8 cellular contexts compared by ENCODE assay signal in the genomic region with DNA sequence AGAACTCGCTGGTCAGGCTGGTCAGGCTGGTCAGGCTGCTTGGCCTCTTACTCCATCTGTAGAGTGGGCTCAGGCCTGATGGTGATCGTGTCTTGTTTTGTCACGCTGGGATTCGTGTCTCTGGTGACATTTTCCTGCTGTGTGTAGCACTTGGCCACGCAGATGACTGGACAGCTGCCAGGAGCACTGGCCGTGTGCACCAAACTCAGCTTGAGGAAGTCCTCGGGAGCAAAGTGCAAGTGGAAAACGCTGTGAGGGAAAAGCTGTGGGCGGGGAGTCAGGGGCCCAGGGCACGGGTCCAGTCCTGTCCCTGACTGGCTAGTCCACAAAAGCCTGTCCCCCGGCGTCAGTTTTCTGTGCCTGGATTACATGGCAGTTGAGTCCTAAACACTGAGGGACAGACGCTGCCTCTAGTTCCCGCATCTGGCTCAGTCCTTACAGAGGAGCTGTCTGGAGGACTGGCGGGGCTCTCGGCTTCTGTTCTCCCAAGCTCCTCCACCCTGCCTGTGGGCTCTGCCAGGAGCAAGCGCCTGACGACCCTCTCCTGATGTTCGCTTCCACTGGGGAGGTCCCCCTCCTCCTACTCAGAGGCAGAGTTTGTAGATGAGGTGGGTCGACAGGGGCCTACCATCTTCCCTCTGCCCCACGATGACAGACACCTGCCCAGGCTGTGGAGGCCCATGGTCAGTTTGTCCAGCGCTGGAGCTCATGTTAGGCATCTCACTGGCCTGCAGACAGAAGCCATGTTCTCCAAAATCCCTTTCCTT. TPM values are rescaled to one million over a fixed set of nuclear protein-coding genes. Genes with fewer than 3 reads are reported as not detected.
DNase-seq lines count a peak whose midpoint lies in the region; ATAC-seq and TF ChIP-seq lines count a peak whose summit lies in the region.

No MANE protein-coding gene starts in this region.

- peak overlapping the region; percentile 54 to 99 (median 95); a peak in 19 of 22 replicates for H3K4me2 ChIP-seq in BLaER1 treated with 17β-estradiol and CSF1 and Interleukin-3, amounts not matched to agents 10 nM and 100 nM

- 31 to 37% methylated on average over 19 to 22 of the region's 22 CpGs for WGBS in lower leg skin, 2 donors

- H3K4me3 ChIP-seq in BLaER1 treated with 17β-estradiol and CSF1 and Interleukin-3, amounts not matched to agents 10 nM and 100 nM = peak overlapping the region in 4 of 10 experiments; percentile 31 to 66 (median 62); a peak in 3 of 20 replicates
- H3K4me3 ChIP-seq in breast epithelium = peak overlapping the region; percentile 50 to 73 (median 57)
- H3K4me3 ChIP-seq in lower leg skin (ENCODE audit: low read depth, poor library complexity, severe bottlenecking) = no peak overlapping the region

- ATAC-seq in GM21717 (IDR thresholded peaks at IDR 0.05; ENCODE audit: unreplicated experiment) = no peak

- no peaks in the 10 kb centered on the region for H3K27me3 ChIP-seq in BLaER1 treated with 17β-estradiol and CSF1 and Interleukin-3, amounts not matched to agents 10 nM and 100 nM
- H3K27me3 ChIP-seq in breast epithelium = no peaks in the 10 kb centered on the region

- no peaks in the 10 kb centered on the region for H3K36me3 ChIP-seq in BLaER1 treated with 17β-estradiol and CSF1 and Interleukin-3, amounts not matched to agents 10 nM and 100 nM
- no peaks in the 10 kb centered on the region for H3K36me3 ChIP-seq in breast epithelium

- no peak overlapping the region for H3K27ac ChIP-seq in BLaER1 treated with 17β-estradiol and CSF1 and Interleukin-3, amounts not matched to agents 10 nM and 100 nM
- peak overlapping the region; percentile 76 to 78 for H3K27ac ChIP-seq in breast epithelium
- H3K27ac ChIP-seq in substantia nigra (ENCODE audit: low read depth, low read length, poor library complexity, severe bottlenecking) = peak overlapping the region; percentile 83

- peaks cover 20 to 35% (median 26%) of the 10 kb centered on the region in 10 experiments for H3K4me1 ChIP-seq in BLaER1 treated with 17β-estradiol and CSF1 and Interleukin-3, amounts not matched to agents 10 nM and 100 nM
- H3K4me1 ChIP-seq in breast epithelium = no peaks in the 10 kb centered on the region

- H3K9ac ChIP-seq in BLaER1 treated with 17β-estradiol and CSF1 and Interleukin-3, amounts not matched to agents 10 nM and 100 nM = peak overlapping the region in 1 of 11 experiments; percentile 26; a peak in 1 of 22 replicates

- TF ChIP-seq POLR2A in breast epithelium (IDR thresholded peaks at IDR 0.05) (no peak), lower leg skin (IDR thresholded peaks at IDR 0.05) (no peak)

- intact Hi-C loops in breast epithelium (cut with DNase I; ENCODE audit: low total_unique reads) = no loop called here
- intact Hi-C loops in lower leg skin (cut with DNase I; ENCODE audit: low total_unique reads) = no loop called here

- TF ChIP-seq CTCF in breast epithelium (IDR thresholded peaks at IDR 0.05) (no peak), lower leg skin (IDR thresholded peaks at IDR 0.05) (no peak)

- no peaks in the 10 kb centered on the region for H4K20me1 ChIP-seq in BLaER1 treated with 17β-estradiol and CSF1 and Interleukin-3, amounts not matched to agents 10 nM and 100 nM

- peak; percentile 86 for DNase-seq in HuH-7.5 (ENCODE audit: low spot score)
- DNase-seq in breast epithelium (ENCODE audit: low spot score in 2 of 2) = no peak
- DNase-seq in lower leg skin (ENCODE audit: low spot score in 2 of 2) = peak; percentile 65 to 95
- DNase-seq in substantia nigra (lab: John Stamatoyannopoulos, UW) = peak in 32 of 49 donors; percentile 49 to 96 (median 78)
- DNase-seq in SW 1271 (lab: John Stamatoyannopoulos, UW) = no peak
- DNase-seq in KG1 (lab: John Stamatoyannopoulos, UW) = no peak

- H3K9me3 ChIP-seq in BLaER1 treated with 17β-estradiol and CSF1 and Interleukin-3, amounts not matched to agents 10 nM and 100 nM (replicated peaks in 1 of 11) = no peaks in the 10 kb centered on the region
- H3K9me3 ChIP-seq in breast epithelium = no peaks in the 10 kb centered on the region

RNA-seq across cellular contexts. Expression of gene GRPEL1, which starts 35.9 kb away (rescaled TPM):
- total RNA-seq in breast epithelium = 10 to 100 TPM; 20.2 to 24.1 (median 22.6) TPM
- 10 to 100 TPM; 20.8 to 24.0 (median 21.6) TPM for total RNA-seq in lower leg skin

Comparison
In these comparisons a context has a peak if more than half of its experiments do, and no peak if none do; other contexts are left out.
1. H3K27ac ChIP-seq: peak in breast epithelium (2 of 2) and substantia nigra (single experiment); none in BLaER1 treated with 17β-estradiol and CSF1 and Interleukin-3, amounts not matched to agents 10 nM and 100 nM (0 of 11).
2. DNase-seq: peak in HuH-7.5 (single experiment), lower leg skin (2 of 2) and substantia nigra (32 of 49); none in breast epithelium (0 of 2), SW 1271 (0 of 2) and KG1 (single experiment).